ENCODE assay signal across 9 cellular contexts in the genomic region with DNA sequence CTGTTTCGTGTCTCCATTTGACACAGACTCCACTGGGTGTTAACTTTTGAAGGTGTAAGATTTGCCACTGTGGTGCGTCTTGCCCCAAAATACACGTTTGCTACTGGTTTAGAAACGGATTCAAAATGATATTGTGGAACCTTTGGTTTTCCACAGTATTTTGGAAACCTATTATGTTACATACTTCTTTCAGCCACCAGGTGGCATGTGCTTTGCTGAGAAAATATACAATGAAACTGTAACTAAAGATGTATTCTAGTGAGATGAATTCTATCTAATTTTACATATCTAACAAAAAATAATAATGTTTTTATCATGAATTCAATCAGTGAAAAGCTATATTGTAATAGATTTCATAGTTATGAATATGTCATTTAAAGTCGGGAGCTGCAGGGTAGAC. TPM values are rescaled to one million over a fixed set of nuclear protein-coding genes. Genes with fewer than 3 reads are reported as not detected.
DNase-seq lines count a peak whose midpoint lies in the region; ATAC-seq and TF ChIP-seq lines count a peak whose summit lies in the region.
"Had no signal": no experiment of that assay in that cellular context is flagged by ENCODE, and none has a peak within 500 bp of the region (broad histone marks: within the 10 kb centered on the region; RNA-seq: fewer than 3 reads in every experiment).

No MANE protein-coding gene starts in this region.

- H3K27ac ChIP-seq in endodermal cell (ENCODE audit: low read depth, low read length) = no peak overlapping the region

- no peaks in the 10 kb centered on the region for H3K27me3 ChIP-seq in endodermal cell (ENCODE audit: control insufficient read depth, insufficient read depth, low read length, poor library complexity, severe bottlenecking)

- DNase-seq in NCI-H345 (lab: John Stamatoyannopoulos, UW) = peak; percentile 16
- no peak for DNase-seq in NCI-H345 treated with DMSO at 0.1 percent for 48 hours (lab: John Stamatoyannopoulos, UW; ENCODE audit: unreplicated experiment)
- DNase-seq in NB4 (ENCODE audit: low read depth) = peak; percentile 12
- DNase-seq in endodermal cell = no peak
- peak; percentile 40 for DNase-seq in superior temporal gyrus (ENCODE audit: extremely low spot score)
- no peak for DNase-seq in HK-2 (ENCODE audit: unreplicated experiment)
- DNase-seq: activated T-cell treated with anti-CD3 and anti-CD28 coated beads for 4 hours had no signal

- H3K27ac Mint-ChIP-seq in endodermal cell = no peak overlapping the region

- no peak overlapping the region for H3K9ac ChIP-seq in endodermal cell (ENCODE audit: extremely low read depth, low read length, poor library complexity, severe bottlenecking)

- H3K9me3 ChIP-seq in endodermal cell (ENCODE audit: control insufficient read depth, low read length) = peaks cover 16% of the 10 kb centered on the region

- peaks cover 9% of the 10 kb centered on the region for H3K4me1 Mint-ChIP-seq in endodermal cell

- TF ChIP-seq CTCF in NB4 (IDR thresholded peaks at IDR 0.05; ENCODE audit: low read depth, low read length) (peak; percentile 36), endodermal cell (conservative IDR thresholded peaks at IDR 0.05) (peak; percentile 82)

- H3K27me3 Mint-ChIP-seq in endodermal cell (ENCODE audit: insufficient read depth) = no peaks in the 10 kb centered on the region

- H3K36me3 Mint-ChIP-seq in endodermal cell (ENCODE audit: low read depth) = no peaks in the 10 kb centered on the region

- no peak overlapping the region for H3K4me3 Mint-ChIP-seq in endodermal cell

- no peak overlapping the region for H3K4me3 ChIP-seq in NB4 (ENCODE audit: low read depth, low read length)
- no peak overlapping the region for H3K4me3 ChIP-seq in endodermal cell (ENCODE audit: low read length)

- WGBS in endodermal cell (ENCODE audit: insufficient coverage in 1 of 2, insufficient read length in 1 of 2), 2 experiments = 34% methylated on average over 4 of the region's 5 CpGs; no CpG with 5 or more reads in 1 of the 2 experiments

- H3K9me3 Mint-ChIP-seq in endodermal cell = peaks cover 34% of the 10 kb centered on the region

- no peaks in the 10 kb centered on the region for H3K4me1 ChIP-seq in endodermal cell (ENCODE audit: control insufficient read depth, insufficient read depth, low read length)

- ATAC-seq in GM21825 (IDR thresholded peaks at IDR 0.05; ENCODE audit: unreplicated experiment) (no peak), HG03135 (IDR thresholded peaks at IDR 0.05; ENCODE audit: unreplicated experiment) (no peak)

- no peaks in the 10 kb centered on the region for H3K36me3 ChIP-seq in endodermal cell (ENCODE audit: control insufficient read depth, insufficient read depth, low read length)

- TF ChIP-seq POLR2A in NB4 (IDR thresholded peaks at IDR 0.05; ENCODE audit: extremely low read depth, insufficient read length) = no peak

RNA-seq across cellular contexts. Expression of a gene that starts 28.4 kb away (rescaled TPM):
- 10 to 100 TPM in 1 of 2 donors, 1 to 10 TPM in 1; 5.6 to 11.5 TPM for total RNA-seq in endodermal cell
- polyA plus RNA-seq in endodermal cell (2013, experiment 1 of 2) = 2.8 TPM
- polyA plus RNA-seq in endodermal cell (2013, experiment 2 of 2) = 1.9 TPM

RNA-seq across cellular contexts. Expression of a gene that starts 56.2 kb away (rescaled TPM):
- not detected for total RNA-seq in endodermal cell
- not detected for polyA plus RNA-seq in endodermal cell (2013, experiment 1 of 2)
- not detected for polyA plus RNA-seq in endodermal cell (2013, experiment 2 of 2)

Comparison
In these comparisons a context has a peak if more than half of its experiments do, and no peak if none do; other contexts are left out.
1. DNase-seq: peak in NCI-H345 (single experiment), NB4 (single experiment) and superior temporal gyrus (single experiment); none in NCI-H345 treated with DMSO at 0.1 percent for 48 hours (single experiment), endodermal cell (single experiment) and HK-2 (single experiment).